Comparison of ENCODE assay signal across 1 cellular context in the genomic region with DNA sequence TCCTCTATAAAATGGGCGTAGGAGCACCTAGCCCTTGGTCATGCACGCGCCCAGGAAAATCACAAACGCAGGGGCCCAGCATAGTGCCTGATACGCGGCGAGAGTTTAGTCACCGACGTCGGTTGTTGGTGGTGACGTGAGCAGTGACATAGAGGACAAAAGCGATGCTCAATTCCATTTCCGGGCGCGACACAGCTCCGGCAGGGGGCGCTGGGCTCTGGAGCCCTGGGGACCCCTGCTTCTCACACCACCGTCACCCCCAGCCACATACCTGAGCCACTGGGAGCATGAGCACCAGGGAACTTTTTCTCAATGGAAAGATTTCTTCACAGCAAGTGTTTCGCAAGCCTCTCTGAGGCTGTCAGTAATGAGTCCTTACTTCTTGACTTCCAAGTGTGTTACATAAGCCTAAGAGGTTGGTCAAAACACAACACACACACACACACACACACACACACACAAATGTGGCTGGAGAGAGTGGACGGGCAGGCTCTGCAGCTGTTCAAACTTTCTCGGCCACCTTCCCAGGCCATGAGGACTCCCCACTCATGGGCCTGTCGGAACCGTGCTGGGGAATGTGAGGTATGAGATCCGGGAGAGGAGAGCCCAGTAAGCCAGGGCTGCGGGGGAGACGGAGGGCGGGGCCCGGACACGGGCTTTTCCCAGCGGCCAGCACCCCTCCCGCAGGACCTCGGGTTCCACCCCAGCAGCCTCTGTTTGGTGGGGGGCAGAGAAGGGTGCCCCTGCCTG.
TF ChIP-seq lines count a peak whose summit lies in the region.

No MANE protein-coding gene starts in this region.

TF ChIP-seq in K562, 482 proteins besides CTCF, POLR2A, EP300 and RAD21 (continued from another document and continues in another):
- TF ChIP-seq, protein P1, sequence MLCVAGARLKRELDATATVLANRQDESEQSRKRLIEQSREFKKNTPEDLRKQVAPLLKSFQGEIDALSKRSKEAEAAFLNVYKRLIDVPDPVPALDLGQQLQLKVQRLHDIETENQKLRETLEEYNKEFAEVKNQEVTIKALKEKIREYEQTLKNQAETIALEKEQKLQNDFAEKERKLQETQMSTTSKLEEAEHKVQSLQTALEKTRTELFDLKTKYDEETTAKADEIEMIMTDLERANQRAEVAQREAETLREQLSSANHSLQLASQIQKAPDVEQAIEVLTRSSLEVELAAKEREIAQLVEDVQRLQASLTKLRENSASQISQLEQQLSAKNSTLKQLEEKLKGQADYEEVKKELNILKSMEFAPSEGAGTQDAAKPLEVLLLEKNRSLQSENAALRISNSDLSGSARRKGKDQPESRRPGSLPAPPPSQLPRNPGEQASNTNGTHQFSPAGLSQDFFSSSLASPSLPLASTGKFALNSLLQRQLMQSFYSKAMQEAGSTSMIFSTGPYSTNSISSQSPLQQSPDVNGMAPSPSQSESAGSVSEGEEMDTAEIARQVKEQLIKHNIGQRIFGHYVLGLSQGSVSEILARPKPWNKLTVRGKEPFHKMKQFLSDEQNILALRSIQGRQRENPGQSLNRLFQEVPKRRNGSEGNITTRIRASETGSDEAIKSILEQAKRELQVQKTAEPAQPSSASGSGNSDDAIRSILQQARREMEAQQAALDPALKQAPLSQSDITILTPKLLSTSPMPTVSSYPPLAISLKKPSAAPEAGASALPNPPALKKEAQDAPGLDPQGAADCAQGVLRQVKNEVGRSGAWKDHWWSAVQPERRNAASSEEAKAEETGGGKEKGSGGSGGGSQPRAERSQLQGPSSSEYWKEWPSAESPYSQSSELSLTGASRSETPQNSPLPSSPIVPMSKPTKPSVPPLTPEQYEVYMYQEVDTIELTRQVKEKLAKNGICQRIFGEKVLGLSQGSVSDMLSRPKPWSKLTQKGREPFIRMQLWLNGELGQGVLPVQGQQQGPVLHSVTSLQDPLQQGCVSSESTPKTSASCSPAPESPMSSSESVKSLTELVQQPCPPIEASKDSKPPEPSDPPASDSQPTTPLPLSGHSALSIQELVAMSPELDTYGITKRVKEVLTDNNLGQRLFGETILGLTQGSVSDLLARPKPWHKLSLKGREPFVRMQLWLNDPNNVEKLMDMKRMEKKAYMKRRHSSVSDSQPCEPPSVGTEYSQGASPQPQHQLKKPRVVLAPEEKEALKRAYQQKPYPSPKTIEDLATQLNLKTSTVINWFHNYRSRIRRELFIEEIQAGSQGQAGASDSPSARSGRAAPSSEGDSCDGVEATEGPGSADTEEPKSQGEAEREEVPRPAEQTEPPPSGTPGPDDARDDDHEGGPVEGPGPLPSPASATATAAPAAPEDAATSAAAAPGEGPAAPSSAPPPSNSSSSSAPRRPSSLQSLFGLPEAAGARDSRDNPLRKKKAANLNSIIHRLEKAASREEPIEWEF (CRISPR knock-in tag; IDR thresholded peaks at IDR 0.05), result 0 out of 2 replicates have a peak, but pooled peaks have one; percentile 17
- TF ChIP-seq SUPT5H (IDR thresholded peaks at IDR 0.05) (peak; percentile 73), MIER1 (IDR thresholded peaks at IDR 0.05; ENCODE audit: low read depth) (no peak), ZNF384 (IDR thresholded peaks at IDR 0.05; ENCODE audit: low read depth, low read length) (no peak), MECOM (CRISPR knock-in tag; IDR thresholded peaks at IDR 0.05) (no peak), TCF7 (IDR thresholded peaks at IDR 0.05; ENCODE audit: borderline replicate concordance) (0 out of 2 replicates have a peak, but pooled peaks have one; percentile 66), ZNF3 (CRISPR knock-in tag; IDR thresholded peaks at IDR 0.05) (no peak), CC2D1A (IDR thresholded peaks at IDR 0.05) (no peak), STAT5A (IDR thresholded peaks at IDR 0.05; ENCODE audit: borderline replicate concordance, low read length) (no peak), ZNF217 (CRISPR knock-in tag; IDR thresholded peaks at IDR 0.05) (no peak), ZFP1 (CRISPR knock-in tag; IDR thresholded peaks at IDR 0.05) (no peak), NEUROD1 (IDR thresholded peaks at IDR 0.05; ENCODE audit: borderline replicate concordance, low read depth, low read length, partially characterized antibody) (peak; percentile 26), MCM3 (IDR thresholded peaks at IDR 0.05) (no peak), KDM1A (IDR thresholded peaks at IDR 0.05) (peak; percentile 26 to 63; a peak in 1 of 4 replicates), MEF2A (IDR thresholded peaks at IDR 0.05; ENCODE audit: control insufficient read depth, low read depth, low read length) (peak; percentile 18; the same call in 1 of the 2 replicates), NR2C1 (IDR thresholded peaks at IDR 0.05) (no peak), NR2C1 (tag; IDR thresholded peaks at IDR 0.05) (peak; percentile 18; the same call in 1 of the 2 replicates), RAD51 (IDR thresholded peaks at IDR 0.05; ENCODE audit: borderline replicate concordance, low read depth) (no peak), WHSC1 (IDR thresholded peaks at IDR 0.05; ENCODE audit: low read length) (no peak), HDGF (IDR thresholded peaks at IDR 0.05) (peak; percentile 57; the same call in 1 of the 2 replicates), ZNF436 (CRISPR knock-in tag; IDR thresholded peaks at IDR 0.05) (no peak), ATF7 (IDR thresholded peaks at IDR 0.05) (peak; percentile 93), PURB (CRISPR knock-in tag; IDR thresholded peaks at IDR 0.05; ENCODE audit: low read depth) (no peak)
- TF ChIP-seq, protein P2, sequence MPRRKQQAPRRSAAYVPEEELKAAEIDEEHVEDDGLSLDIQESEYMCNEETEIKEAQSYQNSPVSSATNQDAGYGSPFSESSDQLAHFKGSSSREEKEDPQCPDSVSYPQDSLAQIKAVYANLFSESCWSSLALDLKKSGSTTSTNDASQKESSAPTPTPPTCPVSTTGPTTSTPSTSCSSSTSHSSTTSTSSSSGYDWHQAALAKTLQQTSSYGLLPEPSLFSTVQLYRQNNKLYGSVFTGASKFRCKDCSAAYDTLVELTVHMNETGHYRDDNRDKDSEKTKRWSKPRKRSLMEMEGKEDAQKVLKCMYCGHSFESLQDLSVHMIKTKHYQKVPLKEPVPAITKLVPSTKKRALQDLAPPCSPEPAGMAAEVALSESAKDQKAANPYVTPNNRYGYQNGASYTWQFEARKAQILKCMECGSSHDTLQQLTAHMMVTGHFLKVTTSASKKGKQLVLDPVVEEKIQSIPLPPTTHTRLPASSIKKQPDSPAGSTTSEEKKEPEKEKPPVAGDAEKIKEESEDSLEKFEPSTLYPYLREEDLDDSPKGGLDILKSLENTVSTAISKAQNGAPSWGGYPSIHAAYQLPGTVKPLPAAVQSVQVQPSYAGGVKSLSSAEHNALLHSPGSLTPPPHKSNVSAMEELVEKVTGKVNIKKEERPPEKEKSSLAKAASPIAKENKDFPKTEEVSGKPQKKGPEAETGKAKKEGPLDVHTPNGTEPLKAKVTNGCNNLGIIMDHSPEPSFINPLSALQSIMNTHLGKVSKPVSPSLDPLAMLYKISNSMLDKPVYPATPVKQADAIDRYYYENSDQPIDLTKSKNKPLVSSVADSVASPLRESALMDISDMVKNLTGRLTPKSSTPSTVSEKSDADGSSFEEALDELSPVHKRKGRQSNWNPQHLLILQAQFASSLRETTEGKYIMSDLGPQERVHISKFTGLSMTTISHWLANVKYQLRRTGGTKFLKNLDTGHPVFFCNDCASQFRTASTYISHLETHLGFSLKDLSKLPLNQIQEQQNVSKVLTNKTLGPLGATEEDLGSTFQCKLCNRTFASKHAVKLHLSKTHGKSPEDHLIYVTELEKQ (CRISPR knock-in tag; IDR thresholded peaks at IDR 0.05), result no peak
- TF ChIP-seq, protein P3, sequence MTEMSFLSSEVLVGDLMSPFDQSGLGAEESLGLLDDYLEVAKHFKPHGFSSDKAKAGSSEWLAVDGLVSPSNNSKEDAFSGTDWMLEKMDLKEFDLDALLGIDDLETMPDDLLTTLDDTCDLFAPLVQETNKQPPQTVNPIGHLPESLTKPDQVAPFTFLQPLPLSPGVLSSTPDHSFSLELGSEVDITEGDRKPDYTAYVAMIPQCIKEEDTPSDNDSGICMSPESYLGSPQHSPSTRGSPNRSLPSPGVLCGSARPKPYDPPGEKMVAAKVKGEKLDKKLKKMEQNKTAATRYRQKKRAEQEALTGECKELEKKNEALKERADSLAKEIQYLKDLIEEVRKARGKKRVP (CRISPR knock-in tag; IDR thresholded peaks at IDR 0.05), result 0 out of 2 replicates have a peak, but pooled peaks have one; percentile 27
- TF ChIP-seq, protein P4, sequence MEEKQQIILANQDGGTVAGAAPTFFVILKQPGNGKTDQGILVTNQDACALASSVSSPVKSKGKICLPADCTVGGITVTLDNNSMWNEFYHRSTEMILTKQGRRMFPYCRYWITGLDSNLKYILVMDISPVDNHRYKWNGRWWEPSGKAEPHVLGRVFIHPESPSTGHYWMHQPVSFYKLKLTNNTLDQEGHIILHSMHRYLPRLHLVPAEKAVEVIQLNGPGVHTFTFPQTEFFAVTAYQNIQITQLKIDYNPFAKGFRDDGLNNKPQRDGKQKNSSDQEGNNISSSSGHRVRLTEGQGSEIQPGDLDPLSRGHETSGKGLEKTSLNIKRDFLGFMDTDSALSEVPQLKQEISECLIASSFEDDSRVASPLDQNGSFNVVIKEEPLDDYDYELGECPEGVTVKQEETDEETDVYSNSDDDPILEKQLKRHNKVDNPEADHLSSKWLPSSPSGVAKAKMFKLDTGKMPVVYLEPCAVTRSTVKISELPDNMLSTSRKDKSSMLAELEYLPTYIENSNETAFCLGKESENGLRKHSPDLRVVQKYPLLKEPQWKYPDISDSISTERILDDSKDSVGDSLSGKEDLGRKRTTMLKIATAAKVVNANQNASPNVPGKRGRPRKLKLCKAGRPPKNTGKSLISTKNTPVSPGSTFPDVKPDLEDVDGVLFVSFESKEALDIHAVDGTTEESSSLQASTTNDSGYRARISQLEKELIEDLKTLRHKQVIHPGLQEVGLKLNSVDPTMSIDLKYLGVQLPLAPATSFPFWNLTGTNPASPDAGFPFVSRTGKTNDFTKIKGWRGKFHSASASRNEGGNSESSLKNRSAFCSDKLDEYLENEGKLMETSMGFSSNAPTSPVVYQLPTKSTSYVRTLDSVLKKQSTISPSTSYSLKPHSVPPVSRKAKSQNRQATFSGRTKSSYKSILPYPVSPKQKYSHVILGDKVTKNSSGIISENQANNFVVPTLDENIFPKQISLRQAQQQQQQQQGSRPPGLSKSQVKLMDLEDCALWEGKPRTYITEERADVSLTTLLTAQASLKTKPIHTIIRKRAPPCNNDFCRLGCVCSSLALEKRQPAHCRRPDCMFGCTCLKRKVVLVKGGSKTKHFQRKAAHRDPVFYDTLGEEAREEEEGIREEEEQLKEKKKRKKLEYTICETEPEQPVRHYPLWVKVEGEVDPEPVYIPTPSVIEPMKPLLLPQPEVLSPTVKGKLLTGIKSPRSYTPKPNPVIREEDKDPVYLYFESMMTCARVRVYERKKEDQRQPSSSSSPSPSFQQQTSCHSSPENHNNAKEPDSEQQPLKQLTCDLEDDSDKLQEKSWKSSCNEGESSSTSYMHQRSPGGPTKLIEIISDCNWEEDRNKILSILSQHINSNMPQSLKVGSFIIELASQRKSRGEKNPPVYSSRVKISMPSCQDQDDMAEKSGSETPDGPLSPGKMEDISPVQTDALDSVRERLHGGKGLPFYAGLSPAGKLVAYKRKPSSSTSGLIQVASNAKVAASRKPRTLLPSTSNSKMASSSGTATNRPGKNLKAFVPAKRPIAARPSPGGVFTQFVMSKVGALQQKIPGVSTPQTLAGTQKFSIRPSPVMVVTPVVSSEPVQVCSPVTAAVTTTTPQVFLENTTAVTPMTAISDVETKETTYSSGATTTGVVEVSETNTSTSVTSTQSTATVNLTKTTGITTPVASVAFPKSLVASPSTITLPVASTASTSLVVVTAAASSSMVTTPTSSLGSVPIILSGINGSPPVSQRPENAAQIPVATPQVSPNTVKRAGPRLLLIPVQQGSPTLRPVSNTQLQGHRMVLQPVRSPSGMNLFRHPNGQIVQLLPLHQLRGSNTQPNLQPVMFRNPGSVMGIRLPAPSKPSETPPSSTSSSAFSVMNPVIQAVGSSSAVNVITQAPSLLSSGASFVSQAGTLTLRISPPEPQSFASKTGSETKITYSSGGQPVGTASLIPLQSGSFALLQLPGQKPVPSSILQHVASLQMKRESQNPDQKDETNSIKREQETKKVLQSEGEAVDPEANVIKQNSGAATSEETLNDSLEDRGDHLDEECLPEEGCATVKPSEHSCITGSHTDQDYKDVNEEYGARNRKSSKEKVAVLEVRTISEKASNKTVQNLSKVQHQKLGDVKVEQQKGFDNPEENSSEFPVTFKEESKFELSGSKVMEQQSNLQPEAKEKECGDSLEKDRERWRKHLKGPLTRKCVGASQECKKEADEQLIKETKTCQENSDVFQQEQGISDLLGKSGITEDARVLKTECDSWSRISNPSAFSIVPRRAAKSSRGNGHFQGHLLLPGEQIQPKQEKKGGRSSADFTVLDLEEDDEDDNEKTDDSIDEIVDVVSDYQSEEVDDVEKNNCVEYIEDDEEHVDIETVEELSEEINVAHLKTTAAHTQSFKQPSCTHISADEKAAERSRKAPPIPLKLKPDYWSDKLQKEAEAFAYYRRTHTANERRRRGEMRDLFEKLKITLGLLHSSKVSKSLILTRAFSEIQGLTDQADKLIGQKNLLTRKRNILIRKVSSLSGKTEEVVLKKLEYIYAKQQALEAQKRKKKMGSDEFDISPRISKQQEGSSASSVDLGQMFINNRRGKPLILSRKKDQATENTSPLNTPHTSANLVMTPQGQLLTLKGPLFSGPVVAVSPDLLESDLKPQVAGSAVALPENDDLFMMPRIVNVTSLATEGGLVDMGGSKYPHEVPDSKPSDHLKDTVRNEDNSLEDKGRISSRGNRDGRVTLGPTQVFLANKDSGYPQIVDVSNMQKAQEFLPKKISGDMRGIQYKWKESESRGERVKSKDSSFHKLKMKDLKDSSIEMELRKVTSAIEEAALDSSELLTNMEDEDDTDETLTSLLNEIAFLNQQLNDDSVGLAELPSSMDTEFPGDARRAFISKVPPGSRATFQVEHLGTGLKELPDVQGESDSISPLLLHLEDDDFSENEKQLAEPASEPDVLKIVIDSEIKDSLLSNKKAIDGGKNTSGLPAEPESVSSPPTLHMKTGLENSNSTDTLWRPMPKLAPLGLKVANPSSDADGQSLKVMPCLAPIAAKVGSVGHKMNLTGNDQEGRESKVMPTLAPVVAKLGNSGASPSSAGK (IDR thresholded peaks at IDR 0.05), result peak; percentile 68
- TF ChIP-seq, protein P5, sequence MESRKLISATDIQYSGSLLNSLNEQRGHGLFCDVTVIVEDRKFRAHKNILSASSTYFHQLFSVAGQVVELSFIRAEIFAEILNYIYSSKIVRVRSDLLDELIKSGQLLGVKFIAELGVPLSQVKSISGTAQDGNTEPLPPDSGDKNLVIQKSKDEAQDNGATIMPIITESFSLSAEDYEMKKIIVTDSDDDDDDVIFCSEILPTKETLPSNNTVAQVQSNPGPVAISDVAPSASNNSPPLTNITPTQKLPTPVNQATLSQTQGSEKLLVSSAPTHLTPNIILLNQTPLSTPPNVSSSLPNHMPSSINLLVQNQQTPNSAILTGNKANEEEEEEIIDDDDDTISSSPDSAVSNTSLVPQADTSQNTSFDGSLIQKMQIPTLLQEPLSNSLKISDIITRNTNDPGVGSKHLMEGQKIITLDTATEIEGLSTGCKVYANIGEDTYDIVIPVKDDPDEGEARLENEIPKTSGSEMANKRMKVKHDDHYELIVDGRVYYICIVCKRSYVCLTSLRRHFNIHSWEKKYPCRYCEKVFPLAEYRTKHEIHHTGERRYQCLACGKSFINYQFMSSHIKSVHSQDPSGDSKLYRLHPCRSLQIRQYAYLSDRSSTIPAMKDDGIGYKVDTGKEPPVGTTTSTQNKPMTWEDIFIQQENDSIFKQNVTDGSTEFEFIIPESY (CRISPR knock-in tag; IDR thresholded peaks at IDR 0.05), result peak; percentile 34
- TF ChIP-seq, protein P6, sequence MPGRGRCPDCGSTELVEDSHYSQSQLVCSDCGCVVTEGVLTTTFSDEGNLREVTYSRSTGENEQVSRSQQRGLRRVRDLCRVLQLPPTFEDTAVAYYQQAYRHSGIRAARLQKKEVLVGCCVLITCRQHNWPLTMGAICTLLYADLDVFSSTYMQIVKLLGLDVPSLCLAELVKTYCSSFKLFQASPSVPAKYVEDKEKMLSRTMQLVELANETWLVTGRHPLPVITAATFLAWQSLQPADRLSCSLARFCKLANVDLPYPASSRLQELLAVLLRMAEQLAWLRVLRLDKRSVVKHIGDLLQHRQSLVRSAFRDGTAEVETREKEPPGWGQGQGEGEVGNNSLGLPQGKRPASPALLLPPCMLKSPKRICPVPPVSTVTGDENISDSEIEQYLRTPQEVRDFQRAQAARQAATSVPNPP (IDR thresholded peaks at IDR 0.05; ENCODE audit: borderline replicate concordance, insufficient read depth, insufficient read length), result no peak
